Comparison of ENCODE assay signal across 13 cellular contexts in the genomic region with DNA sequence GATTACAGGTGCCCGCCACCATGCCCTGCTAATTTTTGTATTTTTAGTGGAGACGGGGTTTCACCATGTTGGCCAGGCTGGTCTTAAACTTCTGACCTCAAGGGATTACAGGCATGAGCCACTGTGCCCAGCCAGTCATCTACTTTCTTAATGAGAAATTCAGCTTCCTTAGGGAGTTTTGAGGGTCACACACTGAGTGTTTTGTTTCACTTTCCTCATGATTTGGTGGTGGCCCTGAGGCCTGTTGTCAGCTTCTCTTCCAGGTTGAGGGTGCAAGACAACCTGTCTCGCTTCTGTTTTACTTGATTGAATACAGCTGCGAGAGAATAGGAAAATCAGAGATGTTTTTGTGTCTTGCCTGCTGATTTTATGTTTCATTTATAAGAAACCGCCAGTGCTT. TPM values are rescaled to one million over a fixed set of nuclear protein-coding genes. Genes with fewer than 3 reads are reported as not detected.
DNase-seq lines count a peak whose midpoint lies in the region; ATAC-seq and TF ChIP-seq lines count a peak whose summit lies in the region.
"Had no signal": no experiment of that assay in that cellular context is flagged by ENCODE, and none has a peak within 500 bp of the region (broad histone marks: within the 10 kb centered on the region; RNA-seq: fewer than 3 reads in every experiment).

No MANE protein-coding gene starts in this region.

- H3K27me3 Mint-ChIP-seq in mesothelial cell of epicardium (ENCODE audit: low read depth), result no peaks in the 10 kb centered on the region
- H3K27me3 Mint-ChIP-seq in activated T-cell treated with anti-CD3 and anti-CD28 coated beads, Interleukin-2, amount 50 U/mL, for 24 hours, result no peaks in the 10 kb centered on the region

- DNase-seq in GM10266 (ENCODE audit: extremely low spot score), result peak; percentile 43
- no peak for DNase-seq in mesothelial cell of epicardium (ENCODE audit: low spot score in 2 of 2, unreplicated experiment in 2 of 2)
- DNase-seq in inferior parietal cortex (ENCODE audit: extremely low spot score), result no peak
- no peak for DNase-seq in activated T-cell treated with anti-CD3 and anti-CD28 coated beads, Interleukin-2, amount 50 U/mL, for 24 hours
- DNase-seq: activated CD8-positive, alpha-beta memory T cell treated with anti-CD3 and anti-CD28 coated beads, Interleukin-2, amount 10 ng/mL, durations not matched to agents 7 days and 5 days; AML-193; erythroblast; SW 1271 had no signal

- ATAC-seq in GM19043 (IDR thresholded peaks at IDR 0.05; ENCODE audit: low read depth, unreplicated experiment) (peak; percentile 68), HG02678 (IDR thresholded peaks at IDR 0.05; ENCODE audit: unreplicated experiment) (peak; percentile 75), HG03460 (IDR thresholded peaks at IDR 0.05; ENCODE audit: unreplicated experiment) (peak; percentile 73), GM21526 (IDR thresholded peaks at IDR 0.05; ENCODE audit: low FRiP score, unreplicated experiment) (no peak)
- ATAC-seq: activated CD8-positive, alpha-beta memory T cell treated with anti-CD3 and anti-CD28 coated beads, Interleukin-2, amount 10 ng/mL, durations not matched to agents 7 days and 5 days had no signal

- no peak overlapping the region for H3K4me3 Mint-ChIP-seq in mesothelial cell of epicardium
- no peak overlapping the region for H3K4me3 Mint-ChIP-seq in activated T-cell treated with anti-CD3 and anti-CD28 coated beads, Interleukin-2, amount 50 U/mL, for 24 hours
- H3K4me3 Mint-ChIP-seq: activated CD8-positive, alpha-beta memory T cell treated with anti-CD3 and anti-CD28 coated beads, Interleukin-2, amount 10 ng/mL, durations not matched to agents 7 days and 5 days; brain had no signal

- TF ChIP-seq CTCF in GM10266 (IDR thresholded peaks at IDR 0.05; ENCODE audit: control insufficient read depth, insufficient read depth, low read depth, missing control alignments) (no peak), mesothelial cell of epicardium (IDR thresholded peaks at IDR 0.05; ENCODE audit: unreplicated experiment) (no peak)

- H3K27ac Mint-ChIP-seq in mesothelial cell of epicardium, result no peak overlapping the region
- no peak overlapping the region for H3K27ac Mint-ChIP-seq in activated T-cell treated with anti-CD3 and anti-CD28 coated beads, Interleukin-2, amount 50 U/mL, for 24 hours
- H3K27ac Mint-ChIP-seq: activated CD8-positive, alpha-beta memory T cell treated with anti-CD3 and anti-CD28 coated beads, Interleukin-2, amount 10 ng/mL, durations not matched to agents 7 days and 5 days; brain had no signal

- no peaks in the 10 kb centered on the region for H3K36me3 Mint-ChIP-seq in mesothelial cell of epicardium
- no peaks in the 10 kb centered on the region for H3K36me3 Mint-ChIP-seq in activated T-cell treated with anti-CD3 and anti-CD28 coated beads, Interleukin-2, amount 50 U/mL, for 24 hours (ENCODE audit: low read depth)
- H3K36me3 Mint-ChIP-seq: activated CD8-positive, alpha-beta memory T cell treated with anti-CD3 and anti-CD28 coated beads, Interleukin-2, amount 10 ng/mL, durations not matched to agents 7 days and 5 days had no signal

- peaks cover 35% of the 10 kb centered on the region for H3K4me1 Mint-ChIP-seq in mesothelial cell of epicardium
- peaks cover 35% of the 10 kb centered on the region for H3K4me1 Mint-ChIP-seq in activated T-cell treated with anti-CD3 and anti-CD28 coated beads, Interleukin-2, amount 50 U/mL, for 24 hours (ENCODE audit: low read depth)

- peaks cover 4% of the 10 kb centered on the region for H3K9me3 Mint-ChIP-seq in mesothelial cell of epicardium
- no peaks in the 10 kb centered on the region for H3K9me3 Mint-ChIP-seq in activated T-cell treated with anti-CD3 and anti-CD28 coated beads, Interleukin-2, amount 50 U/mL, for 24 hours
- H3K9me3 Mint-ChIP-seq: brain had no signal

RNA-seq across cellular contexts. Expression of a gene that starts 9.9 kb away (rescaled TPM):
- 18.1 to 20.1 TPM (median 18.4 TPM) in 3 replicates for total RNA-seq in mesothelial cell of epicardium
